In genomic region chr10:22980822-22981221, GRCh38 we compare ENCODE assay signal across 7 cellular contexts. TPM values are rescaled to one million over a fixed set of nuclear protein-coding genes. Genes with fewer than 3 reads are reported as not detected.
"Had no signal": no experiment of that assay in that cellular context is flagged by ENCODE, and none has a peak within 500 bp of the region (broad histone marks: within the 10 kb centered on the region; RNA-seq: fewer than 3 reads in every experiment).

No MANE protein-coding gene starts in this region.

- H3K4me3 ChIP-seq: K562 had no signal

- ATAC-seq: HepG2, K562 had no signal

- H3K27ac ChIP-seq: HL-60 had no signal

- DNase-seq: IMR-90, KBM-7 had no signal

RNA-seq across cellular contexts. Expression of gene ARMC3, which starts 53.0 kb away (rescaled TPM):
- total RNA-seq: HepG2, HT-29, HT1080, IMR-90 had no signal
